16 cellular contexts compared by ENCODE assay signal in genomic region chr7:97003262-97004236, GRCh38. TPM values are rescaled to one million over a fixed set of nuclear protein-coding genes. Genes with fewer than 3 reads are reported as not detected.
DNase-seq lines count a peak whose midpoint lies in the region; ATAC-seq and TF ChIP-seq lines count a peak whose summit lies in the region.
"Had no signal": no experiment of that assay in that cellular context is flagged by ENCODE, and none has a peak within 500 bp of the region (broad histone marks: within the 10 kb centered on the region; RNA-seq: fewer than 3 reads in every experiment).

No MANE protein-coding gene starts in this region.

- peaks cover 91% of the 10 kb centered on the region for H3K27me3 ChIP-seq in CD4-positive, alpha-beta T cell (ENCODE audit: control insufficient read depth, insufficient read depth, low read length)

- H3K9me3 ChIP-seq in CD4-positive, alpha-beta T cell (ENCODE audit: control insufficient read depth, low read length), result no peaks in the 10 kb centered on the region
- peaks cover 8% of the 10 kb centered on the region for H3K9me3 ChIP-seq in T-helper 17 cell (ENCODE audit: control insufficient read depth, low read length, poor library complexity, severe bottlenecking)
- H3K9me3 ChIP-seq: heart left ventricle, suprapubic skin had no signal

- CTCF ChIA-PET in CD4-positive, alpha-beta T cell (lab: Charles Lee), result no interaction called here

- no peak overlapping the region for H3K27ac ChIP-seq in CD4-positive, alpha-beta T cell (ENCODE audit: low read depth, low read length)
- H3K27ac ChIP-seq: epithelial cell of prostate, heart left ventricle, suprapubic skin, VCaP had no signal

- TF ChIP-seq CTCF in CD4-positive, alpha-beta T cell (IDR thresholded peaks at IDR 0.05), result no peak
- no peak for TF ChIP-seq CTCF in mesothelial cell of epicardium (IDR thresholded peaks at IDR 0.05; ENCODE audit: unreplicated experiment)

- peaks cover 4% of the 10 kb centered on the region for H3K9me3 Mint-ChIP-seq in CD4-positive, alpha-beta T cell
- no peaks in the 10 kb centered on the region for H3K9me3 Mint-ChIP-seq in mesothelial cell of epicardium

- H3K36me3 Mint-ChIP-seq in CD4-positive, alpha-beta T cell (ENCODE audit: low read depth), result no peaks in the 10 kb centered on the region
- H3K36me3 Mint-ChIP-seq in T-helper 17 cell (ENCODE audit: low read depth), result no peaks in the 10 kb centered on the region
- H3K36me3 Mint-ChIP-seq in mesothelial cell of epicardium, result peaks cover 11% of the 10 kb centered on the region

- POLR2A ChIA-PET in CD4-positive, alpha-beta T cell (lab: Charles Lee), result no interaction called here

- intact Hi-C loops in CD4-positive, alpha-beta T cell (cut with DNase I, micrococcal nuclease), result no loop called here

- ATAC-seq in CD4-positive, alpha-beta T cell (ENCODE audit: poor library complexity), result no peak
- no peak for ATAC-seq in T-helper 17 cell
- ATAC-seq in HG03571 (IDR thresholded peaks at IDR 0.05; ENCODE audit: unreplicated experiment), result no peak
- ATAC-seq in esophagus mucosa, result no peak
- ATAC-seq: heart left ventricle had no signal

- DNase-seq in CD4-positive, alpha-beta T cell, result no peak
- DNase-seq in DMS153 treated with DMSO at 0.1 percent for 48 hours (lab: John Stamatoyannopoulos, UW; ENCODE audit: unreplicated experiment) (peak; percentile 51), T-helper 17 cell (no peak), mesothelial cell of epicardium (ENCODE audit: low spot score in 2 of 2, unreplicated experiment in 2 of 2) (no peak), inferior parietal cortex (ENCODE audit: extremely low spot score) (no peak)
- DNase-seq: cerebellar nuclear complex, heart left ventricle, NCI-H2171 had no signal

- peaks cover 26% of the 10 kb centered on the region for H3K4me1 Mint-ChIP-seq in CD4-positive, alpha-beta T cell (ENCODE audit: low read depth)
- H3K4me1 Mint-ChIP-seq in T-helper 17 cell, result peaks cover 5% of the 10 kb centered on the region
- peaks cover 44% of the 10 kb centered on the region for H3K4me1 Mint-ChIP-seq in mesothelial cell of epicardium

- H3K27ac Mint-ChIP-seq in CD4-positive, alpha-beta T cell, result no peak overlapping the region
- peak overlapping the region; percentile 4 for H3K27ac Mint-ChIP-seq in T-helper 17 cell
- H3K27ac Mint-ChIP-seq in mesothelial cell of epicardium, result no peak overlapping the region

- peaks cover 97% of the 10 kb centered on the region for H3K27me3 Mint-ChIP-seq in CD4-positive, alpha-beta T cell
- H3K27me3 Mint-ChIP-seq in T-helper 17 cell, result peaks cover 80% of the 10 kb centered on the region
- peaks cover 94% of the 10 kb centered on the region for H3K27me3 Mint-ChIP-seq in mesothelial cell of epicardium (ENCODE audit: low read depth)

- H3K4me3 Mint-ChIP-seq in CD4-positive, alpha-beta T cell, result peak overlapping the region; percentile 16
- H3K4me3 Mint-ChIP-seq in T-helper 17 cell (no peak overlapping the region), mesothelial cell of epicardium (peak overlapping the region; percentile 55)

RNA-seq across cellular contexts. Expression of gene DLX6, which starts 1.8 kb away (rescaled TPM):
- not detected for total RNA-seq in CD4-positive, alpha-beta T cell
- not detected for total RNA-seq in T-helper 17 cell
- total RNA-seq in mesothelial cell of epicardium, result 10.4 to 11.1 TPM (median 10.9 TPM) in 3 replicates
- total RNA-seq in esophagus mucosa, result not detected
- total RNA-seq: left colon, OCI-LY7, renal cortical epithelial cell had no signal

RNA-seq across cellular contexts. Expression of gene DLX5, which starts 21.1 kb away (rescaled TPM):
- total RNA-seq in CD4-positive, alpha-beta T cell, result not detected
- not detected for total RNA-seq in T-helper 17 cell
- 33.4 to 36.9 TPM (median 34.3 TPM) in 3 replicates for total RNA-seq in mesothelial cell of epicardium
- total RNA-seq in esophagus mucosa, result 3.5 TPM
- total RNA-seq: left colon, OCI-LY7, renal cortical epithelial cell had no signal

Comparison
In these comparisons a context has a peak if more than half of its experiments do, and no peak if none do; other contexts are left out.
1. RNA of gene DLX6, which starts 1.8 kb away (total RNA-seq): 10.4 to 11.1 TPM in mesothelial cell of epicardium; not detected in esophagus mucosa (single experiment), not detected in CD4-positive, alpha-beta T cell and not detected in T-helper 17 cell; every median in the first group is over 10 times any median in the second.